20 cellular contexts compared by ENCODE assay signal in genomic region chr3:102295756-102296155, GRCh38.
DNase-seq lines count a peak whose midpoint lies in the region; ATAC-seq and TF ChIP-seq lines count a peak whose summit lies in the region.
"Had no signal": no experiment of that assay in that cellular context is flagged by ENCODE, and none has a peak within 500 bp of the region (broad histone marks: within the 10 kb centered on the region; RNA-seq: fewer than 3 reads in every experiment).

No MANE protein-coding gene starts in this region.

- no peaks in the 10 kb centered on the region for H3F3A ChIP-seq in MM.1S (ENCODE audit: insufficient read depth, low read length)

- H4K20me1 ChIP-seq in HCT116 (ENCODE audit: insufficient read depth) (no peaks in the 10 kb centered on the region), MM.1S (ENCODE audit: insufficient read depth, low read length) (no peaks in the 10 kb centered on the region)
- H4K20me1 ChIP-seq: BLaER1 treated with 17β-estradiol and CSF1 and Interleukin-3, amounts not matched to agents 10 nM and 100 nM had no signal

- H3K9ac ChIP-seq in HCT116 (ENCODE audit: low read length): no peak overlapping the region
- no peak overlapping the region for H3K9ac ChIP-seq in MM.1S (ENCODE audit: low read length)
- H3K9ac ChIP-seq: BLaER1 treated with 17β-estradiol and CSF1 and Interleukin-3, amounts not matched to agents 10 nM and 100 nM had no signal

- H3K4me1 ChIP-seq in HCT116 (ENCODE audit: control insufficient read depth in 1 of 2, insufficient read depth in 2 of 2, low read length in 2 of 2) (peaks cover 0 to 19% of the 10 kb centered on the region in 2 experiments; a peak in 2 of 4 replicates), MM.1S (ENCODE audit: low read length) (peaks cover 2% of the 10 kb centered on the region; the same call in 1 of the 2 replicates)
- H3K4me1 ChIP-seq: BLaER1 treated with 17β-estradiol and CSF1 and Interleukin-3, amounts not matched to agents 10 nM and 100 nM; Caco-2 had no signal

- intact Hi-C loops in HCT116 (cut with micrococcal nuclease): no loop called here

- H3K9me2 ChIP-seq in HCT116 (ENCODE audit: insufficient read depth) (no peaks in the 10 kb centered on the region), MM.1S (replicated peaks; ENCODE audit: insufficient read depth, low read length) (no peaks in the 10 kb centered on the region)

- DNase-seq in HCT116 (ENCODE audit: low read depth, low spot score) (no peak), MM.1S (peak; percentile 7), renal cortical epithelial cell (ENCODE audit: low read depth) (peak; percentile 54), AG20443 (ENCODE audit: low spot score) (no peak)
- DNase-seq in activated CD4-positive, alpha-beta T cell treated with anti-CD3 and anti-CD28 coated beads, Interleukin-2, amount 50 U/mL, for 1 hour: no peak
- DNase-seq: 8988T; ACHN; AML-193; Caco-2; Calu3; CD4-positive, alpha-beta T cell; CD8-positive, alpha-beta T cell; DMS79 treated with DMSO at 0.1 percent for 48 hours; EL; GDM1 had no signal

- no peak for TF ChIP-seq POLR2A in HCT116 (IDR thresholded peaks at IDR 0.05; ENCODE audit: borderline replicate concordance, extremely low read depth, insufficient read depth, insufficient read length)

- CTCF ChIA-PET in HCT116 (lab: Charles Lee): no interaction called here

- H3K4me3 ChIP-seq in HCT116 (replicated peaks in 1 of 2; ENCODE audit: low read depth in 1 of 2, low read length in 2 of 2): no peak overlapping the region
- no peak overlapping the region for H3K4me3 ChIP-seq in MM.1S (ENCODE audit: low read length)
- H3K4me3 ChIP-seq: BLaER1 treated with 17β-estradiol and CSF1 and Interleukin-3, amounts not matched to agents 10 nM and 100 nM; GM12878 had no signal

- no peak overlapping the region for H3K27ac ChIP-seq in HCT116 (ENCODE audit: low read depth, low read length)
- no peak overlapping the region for H3K27ac ChIP-seq in MM.1S (ENCODE audit: low read length)
- H3K27ac ChIP-seq: BLaER1 treated with 17β-estradiol and CSF1 and Interleukin-3, amounts not matched to agents 10 nM and 100 nM; C4-2B had no signal

- no peak for TF ChIP-seq CTCF in HCT116 (IDR thresholded peaks at IDR 0.05 in 2 of 3, conservative IDR thresholded peaks at IDR 0.05 in 1 of 3; ENCODE audit: borderline replicate concordance in 1 of 3, insufficient read depth in 1 of 3, low read depth in 2 of 3, low read length in 2 of 3)
- TF ChIP-seq CTCF in MM.1S (IDR thresholded peaks at IDR 0.05; ENCODE audit: low read length): no peak

- ATAC-seq in HCT116: no peak
- no peak for ATAC-seq in GM18502 (IDR thresholded peaks at IDR 0.05; ENCODE audit: poor library complexity, unreplicated experiment)
- ATAC-seq in HG02623 (IDR thresholded peaks at IDR 0.05; ENCODE audit: unreplicated experiment): no peak
- ATAC-seq: CD8-positive, alpha-beta T cell; GM12878 had no signal

- RAD21 ChIA-PET in HCT116 (lab: Charles Lee; ENCODE audit: low non-redundant PET in 1 of 2, low total read pairs in 2 of 2, uncharacterized antibody in 2 of 2, unreplicated experiment in 2 of 2): no interaction called here

- H3K27me3 ChIP-seq in HCT116 (ENCODE audit: insufficient read depth, low read length) (no peaks in the 10 kb centered on the region), MM.1S (replicated peaks; ENCODE audit: insufficient read depth, low read length) (no peaks in the 10 kb centered on the region)
- H3K27me3 ChIP-seq: BLaER1 treated with 17β-estradiol and CSF1 and Interleukin-3, amounts not matched to agents 10 nM and 100 nM had no signal

- POLR2A ChIA-PET in HCT116 (lab: Charles Lee): no interaction called here

- no peaks in the 10 kb centered on the region for H3K36me3 ChIP-seq in HCT116 (ENCODE audit: control insufficient read depth in 1 of 2, insufficient read depth in 2 of 2, low read length in 2 of 2)
- no peaks in the 10 kb centered on the region for H3K36me3 ChIP-seq in MM.1S (replicated peaks; ENCODE audit: insufficient read depth, low read length)
- H3K36me3 ChIP-seq: BLaER1 treated with 17β-estradiol and CSF1 and Interleukin-3, amounts not matched to agents 10 nM and 100 nM had no signal

- H3K4me2 ChIP-seq in HCT116 (ENCODE audit: low read length) (no peak overlapping the region), MM.1S (ENCODE audit: low read depth, low read length) (no peak overlapping the region)
- H3K4me2 ChIP-seq: BLaER1 treated with 17β-estradiol and CSF1 and Interleukin-3, amounts not matched to agents 10 nM and 100 nM had no signal

- TF ChIP-seq RAD21 in HCT116 (IDR thresholded peaks at IDR 0.05; ENCODE audit: low read depth): no peak

- H2AFZ ChIP-seq in HCT116 (ENCODE audit: low read depth, low read length, poor library complexity, severe bottlenecking): peak overlapping the region; percentile 8
- no peak overlapping the region for H2AFZ ChIP-seq in MM.1S (ENCODE audit: low read length)

- H3K9me3 ChIP-seq in HCT116 (ENCODE audit: control insufficient read depth in 1 of 2, insufficient read depth in 1 of 2, low read depth in 1 of 2, low read length in 2 of 2) (no peaks in the 10 kb centered on the region), MM.1S (replicated peaks; ENCODE audit: insufficient read depth, low read length) (no peaks in the 10 kb centered on the region)
- H3K9me3 ChIP-seq: BLaER1 treated with 17β-estradiol and CSF1 and Interleukin-3, amounts not matched to agents 10 nM and 100 nM; Caco-2 had no signal

- H3K79me2 ChIP-seq in HCT116 (ENCODE audit: insufficient read depth, low read length): no peaks in the 10 kb centered on the region
- no peaks in the 10 kb centered on the region for H3K79me2 ChIP-seq in MM.1S (ENCODE audit: low read length)

- no TSS peak for BruUV-seq in HCT116 (replicated peaks; lab: Mats Ljungman, UMichigan)

TF ChIP-seq in HCT116, 20 proteins besides CTCF, POLR2A, EP300 and RAD21:
- TF ChIP-seq SRF (IDR thresholded peaks at IDR 0.05; ENCODE audit: low read depth) (no peak), EGR1 (IDR thresholded peaks at IDR 0.05; ENCODE audit: low read depth) (no peak), FOSL1 (IDR thresholded peaks at IDR 0.05; ENCODE audit: low read depth) (no peak), TCF7L2 (IDR thresholded peaks at IDR 0.05; ENCODE audit: borderline replicate concordance, extremely low read depth, insufficient read depth, insufficient read length) (no peak), ELF1 (IDR thresholded peaks at IDR 0.05; ENCODE audit: borderline replicate concordance, low read depth) (no peak), MAX (IDR thresholded peaks at IDR 0.05) (no peak), JUND (IDR thresholded peaks at IDR 0.05) (no peak), ATF3 (IDR thresholded peaks at IDR 0.05) (no peak), SP1 (IDR thresholded peaks at IDR 0.05; ENCODE audit: low read depth) (no peak), SIN3A (IDR thresholded peaks at IDR 0.05; ENCODE audit: low read depth) (no peak), YY1 (IDR thresholded peaks at IDR 0.05; ENCODE audit: extremely low read depth, insufficient replicate concordance, low read depth, low read length) (no peak), ZFX (IDR thresholded peaks at IDR 0.05) (no peak), EZH2phosphoT487 (IDR thresholded peaks at IDR 0.05; ENCODE audit: borderline replicate concordance) (no peak), REST (IDR thresholded peaks at IDR 0.05; ENCODE audit: low read depth) (no peak), POLR2AphosphoS5 (IDR thresholded peaks at IDR 0.05; ENCODE audit: low read depth, low read length) (no peak), CEBPB (IDR thresholded peaks at IDR 0.05; ENCODE audit: low read depth) (no peak), CBX3 (IDR thresholded peaks at IDR 0.05; ENCODE audit: low read depth) (no peak), ZNF274 (IDR thresholded peaks at IDR 0.05; ENCODE audit: low read depth, low read length) (no peak), EZH2 (IDR thresholded peaks at IDR 0.05) (no peak)

Comparison
In these comparisons a context has a peak if more than half of its experiments do, and no peak if none do; other contexts are left out.
1. DNase-seq: peak in MM.1S (single experiment) and renal cortical epithelial cell (single experiment); none in HCT116 (single experiment), AG20443 (single experiment) and activated CD4-positive, alpha-beta T cell treated with anti-CD3 and anti-CD28 coated beads, Interleukin-2, amount 50 U/mL, for 1 hour (single experiment).